16 cellular contexts compared by ENCODE assay signal in genomic region chr10:86224354-86225097, GRCh38.
DNase-seq lines count a peak whose midpoint lies in the region; ATAC-seq, FAIRE-seq and TF ChIP-seq lines count a peak whose summit lies in the region.
"Had no signal": no experiment of that assay in that cellular context is flagged by ENCODE, and none has a peak within 500 bp of the region (broad histone marks: within the 10 kb centered on the region; RNA-seq: fewer than 3 reads in every experiment).

No MANE protein-coding gene starts in this region.

- DNase-seq in RCC 7860 (ENCODE audit: low spot score) (peak; percentile 70), tibial artery (no peak), hippocampal formation (lab: John Stamatoyannopoulos, UW) (no peak)
- DNase-seq: DMS 273 treated with DMSO at 0.1 percent for 48 hours, esophagus squamous epithelium, left ventricle myocardium inferior, naive B cell, NCI-H146, NCI-H524 treated with DMSO at 0.1 percent for 48 hours had no signal

- intact Hi-C loops in tibial artery (cut with DNase I; ENCODE audit: low total_unique reads): no loop called here

- peaks cover 21% of the 10 kb centered on the region for H3K4me1 ChIP-seq in mesodermal cell (ENCODE audit: control insufficient read depth, insufficient read depth, low read length, poor library complexity, severe bottlenecking)
- H3K4me1 ChIP-seq in tibial artery: no peaks in the 10 kb centered on the region
- H3K4me1 ChIP-seq: esophagus squamous epithelium, left ventricle myocardium inferior had no signal

- peak; percentile 86 for ATAC-seq in GM21423 (IDR thresholded peaks at IDR 0.05; ENCODE audit: unreplicated experiment)
- ATAC-seq in HG02870 (IDR thresholded peaks at IDR 0.05; ENCODE audit: unreplicated experiment): peak; percentile 89
- ATAC-seq in GM19397 (IDR thresholded peaks at IDR 0.05; ENCODE audit: unreplicated experiment): no peak
- no peak for ATAC-seq in HG03095 (IDR thresholded peaks at IDR 0.05; ENCODE audit: unreplicated experiment)
- ATAC-seq: activated CD4-positive, CD25-positive, alpha-beta regulatory T cell treated with anti-CD3 and anti-CD28 coated beads, Interleukin-2, amount 50 U/mL, for 24 hours had no signal

- TF ChIP-seq CTCF in tibial artery (IDR thresholded peaks at IDR 0.05): no peak

- H3K27ac ChIP-seq in mesodermal cell (ENCODE audit: low read depth, low read length, severe bottlenecking): peak overlapping the region; percentile 23
- no peak overlapping the region for H3K27ac ChIP-seq in tibial artery
- H3K27ac ChIP-seq: esophagus squamous epithelium, left ventricle myocardium inferior had no signal

- 75 to 88% methylated on average over 3 to 4 of the region's 8 CpGs for WGBS in mesodermal cell (ENCODE audit: insufficient coverage in 2 of 2), 2 experiments

- no peak for FAIRE-seq in RCC 7860 (lab: Jason Lieb, UNC)
- FAIRE-seq: K562 had no signal

- H3K9me3 ChIP-seq in mesodermal cell (ENCODE audit: control insufficient read depth, low read length): no peaks in the 10 kb centered on the region
- H3K9me3 ChIP-seq in tibial artery: no peaks in the 10 kb centered on the region
- H3K9me3 ChIP-seq: esophagus squamous epithelium, left ventricle myocardium inferior had no signal

- no peaks in the 10 kb centered on the region for H3K36me3 ChIP-seq in mesodermal cell (ENCODE audit: control insufficient read depth, insufficient read depth, low read length)
- no peaks in the 10 kb centered on the region for H3K36me3 ChIP-seq in tibial artery
- H3K36me3 ChIP-seq: esophagus squamous epithelium, left ventricle myocardium inferior had no signal

- no peak overlapping the region for H3K4me3 ChIP-seq in mesodermal cell (ENCODE audit: extremely low read depth, insufficient read depth, low read length, poor library complexity, severe bottlenecking)
- no peak overlapping the region for H3K4me3 ChIP-seq in tibial artery
- H3K4me3 ChIP-seq: esophagus squamous epithelium, K562, left ventricle myocardium inferior had no signal

- H3K27me3 ChIP-seq in tibial artery: no peaks in the 10 kb centered on the region
- H3K27me3 ChIP-seq: esophagus squamous epithelium had no signal

Comparison
In these comparisons a context has a peak if more than half of its experiments do, and no peak if none do; other contexts are left out.
1. ATAC-seq: peak in GM21423 (single experiment) and HG02870 (single experiment); none in GM19397 (single experiment) and HG03095 (single experiment).